In the genomic region with DNA sequence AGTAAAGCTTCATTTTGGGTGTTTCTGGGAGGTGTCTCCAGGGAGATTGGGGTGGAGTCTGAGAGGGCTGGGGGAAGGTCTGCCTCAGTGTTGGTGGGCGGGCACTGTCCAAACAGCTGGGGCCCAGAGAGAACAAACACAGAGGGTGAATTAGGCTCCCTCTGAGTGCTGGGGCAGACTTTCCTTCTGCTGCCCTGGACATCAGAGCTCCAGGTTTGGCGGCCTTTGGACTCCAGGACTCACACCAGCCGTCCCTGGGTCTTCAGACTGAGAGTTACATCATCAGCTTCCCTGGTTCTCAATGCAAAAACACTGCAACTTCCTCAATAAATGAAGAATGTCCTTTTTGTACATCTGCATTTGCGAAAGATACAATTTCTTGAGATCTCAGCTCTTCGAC, we compare ENCODE assay signal across 16 cellular contexts.
DNase-seq lines count a peak whose midpoint lies in the region; ATAC-seq, FAIRE-seq and TF ChIP-seq lines count a peak whose summit lies in the region.
"Had no signal": no experiment of that assay in that cellular context is flagged by ENCODE, and none has a peak within 500 bp of the region (broad histone marks: within the 10 kb centered on the region; RNA-seq: fewer than 3 reads in every experiment).

No MANE protein-coding gene starts in this region.

- POLR2A ChIA-PET in K562 (lab: Yijun Ruan, JAX) = interaction anchor here (0.5 to 1.3 kb wide), 3 partner anchors 9 to 479 kb away, joined by 3 read pairs; no protein-coding TSS in a partner anchor

- H3K9ac ChIP-seq in K562 (ENCODE audit: insufficient read depth in 1 of 2, low read depth in 2 of 2, low read length in 2 of 2) = no peak overlapping the region
- no peak overlapping the region for H3K9ac ChIP-seq in neural progenitor cell
- H3K9ac ChIP-seq: BLaER1 treated with 17β-estradiol and CSF1 and Interleukin-3, amounts not matched to agents 10 nM and 100 nM had no signal

- BruUV-seq in K562 (replicated peaks; lab: Mats Ljungman, UMichigan) = no TSS peak

- CTCF ChIA-PET in K562 (lab: Yijun Ruan, JAX; ENCODE audit: low intra/inter-chr PET ratio) = no interaction called here

- no peak for ATAC-seq in K562
- ATAC-seq in gastrocnemius medialis = no peak
- ATAC-seq: CD8-positive, alpha-beta T cell had no signal

- TF ChIP-seq POLR2A in K562 (conservative IDR thresholded peaks at IDR 0.05) (no peak), gastrocnemius medialis (IDR thresholded peaks at IDR 0.05) (no peak)

- H3K4me1 ChIP-seq in K562 (replicated peaks in 1 of 2; ENCODE audit: control insufficient read depth in 2 of 2, insufficient read depth in 2 of 2, low read length in 2 of 2) (0 out of 5 replicates have a peak, but pooled peaks cover 0 to 2% of the 10 kb centered on the region in 2 experiments), neural progenitor cell (peaks cover 14% of the 10 kb centered on the region), gastrocnemius medialis (no peaks in the 10 kb centered on the region)

- H3K27me3 Mint-ChIP-seq in neural progenitor cell (ENCODE audit: insufficient read depth, low read depth) (peaks cover 4% of the 10 kb centered on the region), mesothelial cell of epicardium (ENCODE audit: low read depth) (no peaks in the 10 kb centered on the region)
- H3K27me3 Mint-ChIP-seq: B cell had no signal

- TF ChIP-seq CTCF in K562 (IDR thresholded peaks at IDR 0.05 in 2 of 3, conservative IDR thresholded peaks at IDR 0.05 in 1 of 3; ENCODE audit: insufficient read depth in 2 of 3, low read depth in 1 of 3, low read length in 3 of 3) (no peak), neural progenitor cell (IDR thresholded peaks at IDR 0.05) (no peak), mesothelial cell of epicardium (IDR thresholded peaks at IDR 0.05; ENCODE audit: unreplicated experiment) (no peak), gastrocnemius medialis (IDR thresholded peaks at IDR 0.05 in 4 of 5, conservative IDR thresholded peaks at IDR 0.05 in 1 of 5) (no peak)

- peaks cover 13% of the 10 kb centered on the region for H3K9me3 Mint-ChIP-seq in neural progenitor cell
- peaks cover 64% of the 10 kb centered on the region for H3K9me3 Mint-ChIP-seq in mesothelial cell of epicardium

- H3K4me2 ChIP-seq in K562 (ENCODE audit: insufficient read depth, low read length) (no peak overlapping the region), neural progenitor cell (peak overlapping the region; percentile 62)
- H3K4me2 ChIP-seq: BLaER1 treated with 17β-estradiol and CSF1 and Interleukin-3, amounts not matched to agents 10 nM and 100 nM had no signal

- 0% methylated on average over 5 of the region's 5 CpGs for WGBS in K562 (ENCODE audit: insufficient coverage, low coverage, missing lambda C conversion rate)

- intact Hi-C loops in K562 (cut with micrococcal nuclease) = no loop called here
- intact Hi-C loops in gastrocnemius medialis (cut with DNase I; ENCODE audit: low total_unique reads) = no loop called here

- H3K9me3 ChIP-seq in K562 (replicated peaks; ENCODE audit: control insufficient read depth, insufficient read depth, low read depth, low read length) = no peaks in the 10 kb centered on the region
- H3K9me3 ChIP-seq in neural progenitor cell (ENCODE audit: low read depth) = no peaks in the 10 kb centered on the region
- H3K9me3 ChIP-seq in gastrocnemius medialis = no peaks in the 10 kb centered on the region

- H3K79me2 ChIP-seq in K562 (ENCODE audit: control insufficient read depth, insufficient read depth, low read length) (no peaks in the 10 kb centered on the region), neural progenitor cell (ENCODE audit: low read depth) (no peaks in the 10 kb centered on the region)

- H3K4me1 Mint-ChIP-seq in neural progenitor cell (no peaks in the 10 kb centered on the region), mesothelial cell of epicardium (no peaks in the 10 kb centered on the region)
- H3K4me1 Mint-ChIP-seq: B cell had no signal

- H3K27ac Mint-ChIP-seq in neural progenitor cell = peak overlapping the region; percentile 12
- H3K27ac Mint-ChIP-seq in mesothelial cell of epicardium = no peak overlapping the region
- H3K27ac Mint-ChIP-seq: B cell; CD8-positive, alpha-beta T cell; H9 had no signal

- no peaks in the 10 kb centered on the region for H4K20me1 ChIP-seq in K562 (replicated peaks; ENCODE audit: control insufficient read depth, insufficient read depth, low read length)
- H4K20me1 ChIP-seq in neural progenitor cell (ENCODE audit: low read depth) = no peaks in the 10 kb centered on the region
- H4K20me1 ChIP-seq: BLaER1 treated with 17β-estradiol and CSF1 and Interleukin-3, amounts not matched to agents 10 nM and 100 nM had no signal

- TF ChIP-seq RAD21 in K562 (CRISPR knock-in tag; conservative IDR thresholded peaks at IDR 0.05 in 1 of 2, IDR thresholded peaks at IDR 0.05 in 1 of 2) = no peak

- FAIRE-seq in K562 (lab: Jason Lieb, UNC) = no peak
- FAIRE-seq: HTR-8/SVneo had no signal

- no peaks in the 10 kb centered on the region for H3K9me1 ChIP-seq in K562 (ENCODE audit: control insufficient read depth, insufficient read depth, low read length)

- TF ChIP-seq EP300 in K562 (IDR thresholded peaks at IDR 0.05; ENCODE audit: low read length) = no peak

- H3K36me3 Mint-ChIP-seq in neural progenitor cell (peaks cover 4% of the 10 kb centered on the region), mesothelial cell of epicardium (no peaks in the 10 kb centered on the region)
- H3K36me3 Mint-ChIP-seq: CD8-positive, alpha-beta T cell had no signal

- H3K27me3 ChIP-seq in H7 (ENCODE audit: control insufficient read depth, insufficient read depth, low read length) (no peaks in the 10 kb centered on the region), K562 (ENCODE audit: control insufficient read depth in 2 of 2, insufficient read depth in 2 of 2, low read length in 2 of 2) (peaks cover 8 to 31% of the 10 kb centered on the region in 2 experiments; a peak in 3 of 5 replicates), neural progenitor cell (no peaks in the 10 kb centered on the region), gastrocnemius medialis (no peaks in the 10 kb centered on the region)
- H3K27me3 ChIP-seq: BLaER1 treated with 17β-estradiol and CSF1 and Interleukin-3, amounts not matched to agents 10 nM and 100 nM had no signal

- no peak overlapping the region for H2AFZ ChIP-seq in K562 (ENCODE audit: low read depth, low read length)
- peak overlapping the region; percentile 34 for H2AFZ ChIP-seq in neural progenitor cell (replicated peaks)

- H3K4me3 Mint-ChIP-seq in neural progenitor cell (no peak overlapping the region), mesothelial cell of epicardium (no peak overlapping the region)
- H3K4me3 Mint-ChIP-seq: B cell; CD8-positive, alpha-beta T cell; H9 had no signal

- DNase-seq in H7 = peak; percentile 64
- DNase-seq in NCI-H69 (lab: John Stamatoyannopoulos, UW) = peak; percentile 58
- no peak for DNase-seq in K562 (ENCODE audit: extremely low read depth in 1 of 4, low spot score in 3 of 4)
- DNase-seq in neural progenitor cell (ENCODE audit: low spot score) = no peak
- no peak for DNase-seq in mesothelial cell of epicardium (ENCODE audit: low spot score in 2 of 2, unreplicated experiment in 2 of 2)
- DNase-seq in activated CD4-positive, alpha-beta T cell treated with anti-CD3 and anti-CD28 coated beads, Interleukin-2, amount 50 U/mL, for 1 hour = no peak
- no peak for DNase-seq in gastrocnemius medialis
- DNase-seq: Calu3; CD8-positive, alpha-beta T cell; DMS79 treated with DMSO at 0.1 percent for 48 hours; GF-D8; GOT3; H9 had no signal

- in situ Hi-C loops in K562 (cut with MboI) = no loop called here
- in situ Hi-C loops in gastrocnemius medialis (cut with MboI; ENCODE audit: low sequenced_read_pairs in 4 of 4) = no loop called here

- H3K4me3 ChIP-seq in H7 (ENCODE audit: insufficient read depth, low read depth, low read length) = no peak overlapping the region
- H3K4me3 ChIP-seq in K562 = no peak overlapping the region
- H3K4me3 ChIP-seq in neural progenitor cell = no peak overlapping the region
- no peak overlapping the region for H3K4me3 ChIP-seq in gastrocnemius medialis
- H3K4me3 ChIP-seq: BLaER1 treated with 17β-estradiol and CSF1 and Interleukin-3, amounts not matched to agents 10 nM and 100 nM had no signal

- H3K27ac ChIP-seq in K562 (ENCODE audit: extremely low read depth, low read depth, low read length) (no peak overlapping the region), neural progenitor cell (no peak overlapping the region), gastrocnemius medialis (no peak overlapping the region)
- H3K27ac ChIP-seq: BLaER1 treated with 17β-estradiol and CSF1 and Interleukin-3, amounts not matched to agents 10 nM and 100 nM had no signal

- H3K36me3 ChIP-seq in H7 (replicated peaks; ENCODE audit: control insufficient read depth, insufficient read depth, low read length) (no peaks in the 10 kb centered on the region), K562 (ENCODE audit: control insufficient read depth, insufficient read depth, low read length) (no peaks in the 10 kb centered on the region), neural progenitor cell (no peaks in the 10 kb centered on the region), gastrocnemius medialis (no peaks in the 10 kb centered on the region)
- H3K36me3 ChIP-seq: BLaER1 treated with 17β-estradiol and CSF1 and Interleukin-3, amounts not matched to agents 10 nM and 100 nM had no signal

- no peaks in the 10 kb centered on the region for H3F3A ChIP-seq in neural progenitor cell (ENCODE audit: low read depth)

TF ChIP-seq in K562, 482 proteins besides CTCF, POLR2A, EP300 and RAD21 (continues in another document):
- TF ChIP-seq SLC30A9 (CRISPR knock-in tag; IDR thresholded peaks at IDR 0.05) (no peak), ETV5 (CRISPR knock-in tag; IDR thresholded peaks at IDR 0.05; ENCODE audit: low read depth) (no peak), ZBTB17 (CRISPR knock-in tag; IDR thresholded peaks at IDR 0.05) (no peak), RFX7 (CRISPR knock-in tag; IDR thresholded peaks at IDR 0.05) (no peak)
- TF ChIP-seq, protein P1, sequence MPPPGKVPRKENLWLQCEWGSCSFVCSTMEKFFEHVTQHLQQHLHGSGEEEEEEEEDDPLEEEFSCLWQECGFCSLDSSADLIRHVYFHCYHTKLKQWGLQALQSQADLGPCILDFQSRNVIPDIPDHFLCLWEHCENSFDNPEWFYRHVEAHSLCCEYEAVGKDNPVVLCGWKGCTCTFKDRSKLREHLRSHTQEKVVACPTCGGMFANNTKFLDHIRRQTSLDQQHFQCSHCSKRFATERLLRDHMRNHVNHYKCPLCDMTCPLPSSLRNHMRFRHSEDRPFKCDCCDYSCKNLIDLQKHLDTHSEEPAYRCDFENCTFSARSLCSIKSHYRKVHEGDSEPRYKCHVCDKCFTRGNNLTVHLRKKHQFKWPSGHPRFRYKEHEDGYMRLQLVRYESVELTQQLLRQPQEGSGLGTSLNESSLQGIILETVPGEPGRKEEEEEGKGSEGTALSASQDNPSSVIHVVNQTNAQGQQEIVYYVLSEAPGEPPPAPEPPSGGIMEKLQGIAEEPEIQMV (tag; conservative IDR thresholded peaks at IDR 0.05; ENCODE audit: low read depth) = no peak

Comparison
In these comparisons a context has a peak if more than half of its experiments do, and no peak if none do; other contexts are left out.
1. DNase-seq: peak in H7 (single experiment) and NCI-H69 (single experiment); none in K562 (0 of 4), neural progenitor cell (single experiment), mesothelial cell of epicardium (0 of 2), activated CD4-positive, alpha-beta T cell treated with anti-CD3 and anti-CD28 coated beads, Interleukin-2, amount 50 U/mL, for 1 hour (single experiment) and gastrocnemius medialis (0 of 2).